Comparison of ENCODE assay signal across 17 cellular contexts in genomic region chr22:43821606-43822425, GRCh38. TPM values are rescaled to one million over a fixed set of nuclear protein-coding genes. Genes with fewer than 3 reads are reported as not detected.
DNase-seq lines count a peak whose midpoint lies in the region; ATAC-seq and TF ChIP-seq lines count a peak whose summit lies in the region.
"Had no signal": no experiment of that assay in that cellular context is flagged by ENCODE, and none has a peak within 500 bp of the region (broad histone marks: within the 10 kb centered on the region; RNA-seq: fewer than 3 reads in every experiment).

No MANE protein-coding gene starts in this region.

- H4K91ac ChIP-seq in H9 (ENCODE audit: insufficient read length, low read depth, low read length) (no peak overlapping the region), neuronal stem cell (ENCODE audit: low read depth, low read length, poor library complexity) (no peak overlapping the region)

- H3K27ac Mint-ChIP-seq in CD14-positive monocyte: peak overlapping the region in 1 of 7 donors; percentile 50
- H3K27ac Mint-ChIP-seq in H9: 0 out of 7 replicates have a peak overlapping the region, but pooled peaks of 1 of the 3 experiments have one; percentile 73
- no peak overlapping the region for H3K27ac Mint-ChIP-seq in activated CD4-positive, alpha-beta T cell treated with anti-CD3 and anti-CD28 coated beads, Interleukin-2, amount 10 ng/mL, durations not matched to agents 24 days and 14 days

- H2BK15ac ChIP-seq in H9 (ENCODE audit: low read depth, low read length): no peak overlapping the region
- no peak overlapping the region for H2BK15ac ChIP-seq in neuronal stem cell (ENCODE audit: low read length)

- H3K56ac ChIP-seq in H9 (ENCODE audit: insufficient read length, low read depth, low read length): no peak overlapping the region

- intact Hi-C loops in CD14-positive monocyte (cut with micrococcal nuclease): no loop called here
- intact Hi-C loops in activated CD4-positive, alpha-beta T cell treated with anti-CD3 and anti-CD28 coated beads, Interleukin-2, amount 10 ng/mL, durations not matched to agents 24 days and 14 days (cut with micrococcal nuclease): no loop called here

- no peak overlapping the region for H3K4me3 ChIP-seq in hepatocyte
- peak overlapping the region in 1 of 2 donors; percentile 10 for H3K4me3 ChIP-seq in neuronal stem cell (ENCODE audit: low read length in 2 of 2)

- ATAC-seq in GM18867 (IDR thresholded peaks at IDR 0.05; ENCODE audit: unreplicated experiment): no peak
- ATAC-seq: HepG2 had no signal

- no peak overlapping the region for H2BK20ac ChIP-seq in H9 (ENCODE audit: low read depth, low read length, poor library complexity, severe bottlenecking)

- H3K9ac ChIP-seq in H9 (ENCODE audit: extremely low read depth, insufficient read length, low read length) (no peak overlapping the region), neuronal stem cell (ENCODE audit: low read depth, low read length, poor library complexity) (peak overlapping the region; percentile 33)

- H2BK120ac ChIP-seq in H9 (ENCODE audit: low read depth, low read length, poor library complexity, severe bottlenecking) (no peak overlapping the region), neuronal stem cell (ENCODE audit: low read depth, low read length) (no peak overlapping the region)

- no CpG with 5 or more reads among the region's 22 CpGs for whole genome bisulfite sequencing in H9 (ENCODE audit: extremely low coverage, insufficient read length, low lambda C conversion rate)
- 87% methylated on average over 22 of the region's 22 CpGs for WGBS in hepatocyte (ENCODE audit: low lambda C conversion rate, missing lambda C conversion rate)
- no CpG with 5 or more reads among the region's 22 CpGs for WGBS in neuronal stem cell (ENCODE audit: extremely low coverage in 2 of 2, insufficient read length in 2 of 2, insufficient replicate concordance in 1 of 2), 2 donors

- H3K79me2 ChIP-seq in H9 (ENCODE audit: insufficient read depth, low read length) (no peaks in the 10 kb centered on the region), hepatocyte (no peaks in the 10 kb centered on the region)

- peaks cover 0 to 2% (median 0%) of the 10 kb centered on the region in 7 donors for H3K9me3 Mint-ChIP-seq in CD14-positive monocyte
- no peaks in the 10 kb centered on the region for H3K9me3 Mint-ChIP-seq in H9
- no peaks in the 10 kb centered on the region for H3K9me3 Mint-ChIP-seq in activated CD4-positive, alpha-beta T cell treated with anti-CD3 and anti-CD28 coated beads, Interleukin-2, amount 10 ng/mL, durations not matched to agents 24 days and 14 days

- peak; percentile 33 for DNase-seq in CD14-positive monocyte (ENCODE audit: low spot score)
- peak; percentile 22 for DNase-seq in H9
- peak; percentile 2 for DNase-seq in hepatocyte (ENCODE audit: low spot score)
- no peak for DNase-seq in neuronal stem cell (ENCODE audit: low spot score)
- DNase-seq in activated CD4-positive, alpha-beta T cell treated with anti-CD3 and anti-CD28 coated beads, Interleukin-2, amount 10 ng/mL, durations not matched to agents 24 days and 14 days: no peak
- DNase-seq in activated CD4-positive, alpha-beta T cell treated with anti-CD3 and anti-CD28 coated beads for 4 hours: no peak
- no peak for DNase-seq in LoVo (ENCODE audit: low spot score)
- DNase-seq: DMS 273 treated with DMSO at 0.1 percent for 48 hours, GF-D8, KG1, NCI-H146, NCI-H2081, NCI-H510A treated with DMSO at 0.1 percent for 48 hours had no signal

- no peak overlapping the region for H3K27ac ChIP-seq in H9 (ENCODE audit: insufficient read length, low read depth, low read length)
- no peak overlapping the region for H3K27ac ChIP-seq in hepatocyte
- H3K27ac ChIP-seq in neuronal stem cell (replicated peaks; ENCODE audit: low read length): no peak overlapping the region
- H3K27ac ChIP-seq: C4-2B had no signal

- no peak overlapping the region for H3K4ac ChIP-seq in H9 (ENCODE audit: low read depth, low read length)
- H3K4ac ChIP-seq in neuronal stem cell (ENCODE audit: low read length): no peak overlapping the region

- peaks cover 5% of the 10 kb centered on the region for H3K4me1 ChIP-seq in H9 (ENCODE audit: insufficient read depth, low read length)
- peaks cover 8% of the 10 kb centered on the region for H3K4me1 ChIP-seq in hepatocyte (ENCODE audit: insufficient read depth)
- H3K4me1 ChIP-seq in neuronal stem cell (ENCODE audit: control insufficient read depth in 2 of 2, insufficient read depth in 1 of 2, low read depth in 1 of 2, low read length in 2 of 2): peaks cover 9 to 12% of the 10 kb centered on the region in 2 donors

- H3K4me1 Mint-ChIP-seq in CD14-positive monocyte: no peaks in the 10 kb centered on the region
- H3K4me1 Mint-ChIP-seq in H9: peaks cover 55 to 58% of the 10 kb centered on the region in 2 experiments
- no peaks in the 10 kb centered on the region for H3K4me1 Mint-ChIP-seq in activated CD4-positive, alpha-beta T cell treated with anti-CD3 and anti-CD28 coated beads, Interleukin-2, amount 10 ng/mL, durations not matched to agents 24 days and 14 days

- H3K23ac ChIP-seq in H9 (ENCODE audit: insufficient read length, low read depth, low read length) (no peak overlapping the region), neuronal stem cell (ENCODE audit: low read depth, low read length, poor library complexity) (peak overlapping the region; percentile 74)

- H3K36me3 Mint-ChIP-seq in CD14-positive monocyte (no peaks in the 10 kb centered on the region), H9 (ENCODE audit: insufficient read depth in 1 of 3, low read depth in 3 of 3) (peaks cover 4 to 22% (median 21%) of the 10 kb centered on the region in 3 experiments; a peak in 5 of 7 replicates)
- no peaks in the 10 kb centered on the region for H3K36me3 Mint-ChIP-seq in activated CD4-positive, alpha-beta T cell treated with anti-CD3 and anti-CD28 coated beads, Interleukin-2, amount 10 ng/mL, durations not matched to agents 24 days and 14 days (ENCODE audit: low read depth)

- no peaks in the 10 kb centered on the region for H3K23me2 ChIP-seq in H9 (ENCODE audit: insufficient read length, low read depth, low read length, poor library complexity, severe bottlenecking)

- no peak overlapping the region for H2BK12ac ChIP-seq in H9 (ENCODE audit: insufficient read length, low read depth, low read length)
- no peak overlapping the region for H2BK12ac ChIP-seq in neuronal stem cell (ENCODE audit: low read length)

- TF ChIP-seq CTCF in CD14-positive monocyte (IDR thresholded peaks at IDR 0.05): no peak
- TF ChIP-seq CTCF in H9 (conservative IDR thresholded peaks at IDR 0.05): no peak
- TF ChIP-seq CTCF in hepatocyte (IDR thresholded peaks at IDR 0.05; ENCODE audit: poor library complexity): no peak

- H3K9me3 ChIP-seq in H9 (ENCODE audit: control insufficient read depth, low read depth, low read length) (no peaks in the 10 kb centered on the region), hepatocyte (ENCODE audit: low read depth) (no peaks in the 10 kb centered on the region), neuronal stem cell (replicated peaks in 1 of 2; ENCODE audit: control insufficient read depth in 2 of 2, insufficient read depth in 1 of 2, low read depth in 1 of 2, low read length in 2 of 2) (peaks cover 0 to 9% of the 10 kb centered on the region in 2 donors)

- H3K79me1 ChIP-seq in H9 (ENCODE audit: insufficient read depth, low read depth, low read length, poor library complexity, severe bottlenecking): no peaks in the 10 kb centered on the region
- H3K79me1 ChIP-seq in neuronal stem cell (ENCODE audit: low read depth, low read length): peaks cover 2% of the 10 kb centered on the region

- no peak overlapping the region for H3K14ac ChIP-seq in H9 (ENCODE audit: insufficient read depth, low read length)
- H3K14ac ChIP-seq in neuronal stem cell (ENCODE audit: low read length): no peak overlapping the region

- no peak overlapping the region for H3T11ph ChIP-seq in H9 (ENCODE audit: low read length)

- no peak overlapping the region for H3K18ac ChIP-seq in H9 (ENCODE audit: insufficient read length, low read depth, low read length)
- H3K18ac ChIP-seq in neuronal stem cell (ENCODE audit: low read length): peak overlapping the region; percentile 33

- H3K4me2 ChIP-seq in H9 (ENCODE audit: insufficient read depth, insufficient read length, low read length): no peak overlapping the region
- no peak overlapping the region for H3K4me2 ChIP-seq in hepatocyte
- H3K4me2 ChIP-seq in neuronal stem cell (ENCODE audit: insufficient read depth, low read length, poor library complexity, severe bottlenecking): no peak overlapping the region

- H4K8ac ChIP-seq in H9 (replicated peaks; ENCODE audit: insufficient read length, low read depth, low read length): no peak overlapping the region
- H4K8ac ChIP-seq in neuronal stem cell (ENCODE audit: low read depth, low read length): no peak overlapping the region

- H3K4me3 Mint-ChIP-seq in CD14-positive monocyte (no peak overlapping the region), H9 (no peak overlapping the region; a peak in 1 of 5 replicates)
- H3K4me3 Mint-ChIP-seq in activated CD4-positive, alpha-beta T cell treated with anti-CD3 and anti-CD28 coated beads, Interleukin-2, amount 10 ng/mL, durations not matched to agents 24 days and 14 days: no peak overlapping the region

- H4K5ac ChIP-seq in H9 (ENCODE audit: insufficient read length, low read depth, low read length): no peak overlapping the region

- peaks cover 7 to 13% (median 11%) of the 10 kb centered on the region in 3 donors for H3K27me3 Mint-ChIP-seq in CD14-positive monocyte (ENCODE audit: low read depth in 3 of 3)
- peaks cover 6% of the 10 kb centered on the region for H3K27me3 Mint-ChIP-seq in H9 (ENCODE audit: low read depth)
- H3K27me3 Mint-ChIP-seq in activated CD4-positive, alpha-beta T cell treated with anti-CD3 and anti-CD28 coated beads, Interleukin-2, amount 10 ng/mL, durations not matched to agents 24 days and 14 days: no peaks in the 10 kb centered on the region

- H2BK5ac ChIP-seq in H9 (ENCODE audit: insufficient read length, low read length): no peak overlapping the region
- H2BK5ac ChIP-seq in neuronal stem cell (ENCODE audit: low read length): peak overlapping the region; percentile 56

- no peaks in the 10 kb centered on the region for H3K36me3 ChIP-seq in hepatocyte (replicated peaks; ENCODE audit: insufficient read depth, low read depth)
- peaks cover 2 to 17% of the 10 kb centered on the region in 2 donors for H3K36me3 ChIP-seq in neuronal stem cell (replicated peaks in 1 of 2; ENCODE audit: control insufficient read depth in 2 of 2, insufficient read depth in 2 of 2, low read length in 2 of 2)

- H2AK5ac ChIP-seq in H9 (ENCODE audit: insufficient read length, low read length) (no peak overlapping the region), neuronal stem cell (ENCODE audit: low read depth, low read length) (peak overlapping the region; percentile 45)

- H3K27me3 ChIP-seq in H9 (ENCODE audit: insufficient read depth, low read length) (no peaks in the 10 kb centered on the region), hepatocyte (no peaks in the 10 kb centered on the region), neuronal stem cell (ENCODE audit: control insufficient read depth in 3 of 3, insufficient read depth in 3 of 3, low read depth in 1 of 3, low read length in 3 of 3) (no peaks in the 10 kb centered on the region)

- H4K20me1 ChIP-seq in H9 (ENCODE audit: control insufficient read depth, insufficient read depth, insufficient read length): no peaks in the 10 kb centered on the region
- no peaks in the 10 kb centered on the region for H4K20me1 ChIP-seq in hepatocyte (ENCODE audit: insufficient read depth, poor library complexity, severe bottlenecking)

- H3K9me2 ChIP-seq in hepatocyte (replicated peaks; ENCODE audit: insufficient read depth): no peaks in the 10 kb centered on the region

- H2AFZ ChIP-seq in H9 (ENCODE audit: low read length) (no peak overlapping the region), hepatocyte (no peak overlapping the region), neuronal stem cell (ENCODE audit: low read length) (no peak overlapping the region)

RNA-seq across cellular contexts. Expression of gene EFCAB6, which starts 9.7 kb away (rescaled TPM):
- not detected for polyA plus RNA-seq in CD14-positive monocyte
- total RNA-seq in H9 (2021): 0.20 and 0.31 TPM in 2 replicates
- total RNA-seq in hepatocyte: 1.0 and 2.1 TPM in 2 replicates
- 0.59 and 2.7 TPM in 2 replicates for polyA plus RNA-seq in hepatocyte
- polyA plus RNA-seq in neuronal stem cell (2013, experiment 1 of 2): 0.49 TPM
- polyA plus RNA-seq in neuronal stem cell (2013, experiment 2 of 2): 0.48 TPM
- 0.23 TPM in 1 of 2 replicates, not detected in the other for total RNA-seq in activated CD4-positive, alpha-beta T cell treated with anti-CD3 and anti-CD28 coated beads, Interleukin-2, amount 10 ng/mL, durations not matched to agents 24 days and 14 days
- total RNA-seq: HepG2 had no signal
- polyA plus RNA-seq: HepG2 had no signal

RNA-seq across cellular contexts. Expression of gene SULT4A1, which starts 40.5 kb away (rescaled TPM):
- polyA plus RNA-seq in CD14-positive monocyte: not detected
- total RNA-seq in H9 (2021): 15.0 and 16.2 TPM in 2 replicates
- total RNA-seq in hepatocyte: 0.60 and 1.1 TPM in 2 replicates
- 1.7 and 2.8 TPM in 2 replicates for polyA plus RNA-seq in hepatocyte
- 7.1 TPM for polyA plus RNA-seq in neuronal stem cell (2013, experiment 1 of 2)
- 7.0 TPM for polyA plus RNA-seq in neuronal stem cell (2013, experiment 2 of 2)
- not detected in 2 replicates for total RNA-seq in activated CD4-positive, alpha-beta T cell treated with anti-CD3 and anti-CD28 coated beads, Interleukin-2, amount 10 ng/mL, durations not matched to agents 24 days and 14 days
- total RNA-seq: HepG2, M059J had no signal
- polyA plus RNA-seq: HepG2 had no signal

Comparison
In these comparisons a context has a peak if more than half of its experiments do, and no peak if none do; other contexts are left out.
1. DNase-seq: peak in CD14-positive monocyte (single experiment), H9 (single experiment) and hepatocyte (single experiment); none in neuronal stem cell (single experiment), activated CD4-positive, alpha-beta T cell treated with anti-CD3 and anti-CD28 coated beads, Interleukin-2, amount 10 ng/mL, durations not matched to agents 24 days and 14 days (single experiment), activated CD4-positive, alpha-beta T cell treated with anti-CD3 and anti-CD28 coated beads for 4 hours (0 of 2) and LoVo (single experiment).